In genomic region chr7:22582860-22583640, GRCh38 we compare ENCODE assay signal across 10 cellular contexts.
DNase-seq lines count a peak whose midpoint lies in the region; ATAC-seq, FAIRE-seq and TF ChIP-seq lines count a peak whose summit lies in the region.
"Had no signal": no experiment of that assay in that cellular context is flagged by ENCODE, and none has a peak within 500 bp of the region (broad histone marks: within the 10 kb centered on the region; RNA-seq: fewer than 3 reads in every experiment).

No MANE protein-coding gene starts in this region.

- H4K20me1 ChIP-seq in HepG2 (ENCODE audit: insufficient read depth, low read length), result no peaks in the 10 kb centered on the region

- no peak overlapping the region for H3K27ac ChIP-seq in HepG2 (ENCODE audit: extremely low read length, insufficient read depth, low read length)
- H3K27ac ChIP-seq in right lobe of liver, result no peak overlapping the region

- TF ChIP-seq RAD21 in HepG2 (CRISPR knock-in tag; IDR thresholded peaks at IDR 0.05), result no peak

- H2AFZ ChIP-seq in HepG2 (ENCODE audit: low read length), result no peak overlapping the region

- no peak overlapping the region for H3K4me2 ChIP-seq in HepG2 (ENCODE audit: low read depth, low read length)

- DNase-seq in HepG2 (ENCODE audit: low spot score), result no peak
- DNase-seq in right lobe of liver, result no peak
- DNase-seq in astrocyte of the cerebellum (ENCODE audit: low read depth), result peak; percentile 90
- DNase-seq in iPS-NIHi7 (ENCODE audit: extremely low spot score), result peak; percentile 50
- DNase-seq in OCI-M2 (lab: John Stamatoyannopoulos, UW; ENCODE audit: unreplicated experiment), result no peak
- no peak for DNase-seq in NCI-H526 treated with DMSO at 0.1 percent for 48 hours (lab: John Stamatoyannopoulos, UW)
- DNase-seq in midbrain (lab: John Stamatoyannopoulos, UW), result no peak
- DNase-seq: C1 segment of cervical spinal cord, NCI-H510A had no signal

- H3K4me1 ChIP-seq in HepG2 (ENCODE audit: insufficient read depth, low read length) (0 out of 2 replicates have a peak, but pooled peaks cover 5% of the 10 kb centered on the region), right lobe of liver (peaks cover 0 to 4% (median 1%) of the 10 kb centered on the region in 4 donors)

- TF ChIP-seq EP300 in HepG2 (IDR thresholded peaks at IDR 0.05; ENCODE audit: low read depth in 2 of 2, low read length in 2 of 2), result no peak
- no peak for TF ChIP-seq EP300 in HepG2 (CRISPR knock-in tag; IDR thresholded peaks at IDR 0.05; ENCODE audit: borderline replicate concordance)

- H3K4me3 ChIP-seq in HepG2 (replicated peaks in 1 of 3; ENCODE audit: insufficient read depth in 1 of 3, low read depth in 2 of 3, low read length in 3 of 3) (no peak overlapping the region), right lobe of liver (no peak overlapping the region), astrocyte of the cerebellum (ENCODE audit: low read depth, low read length) (no peak overlapping the region)

- TF ChIP-seq POLR2A in HepG2 (IDR thresholded peaks at IDR 0.05; ENCODE audit: insufficient read depth in 1 of 2, low read depth in 2 of 2, low read length in 2 of 2) (no peak), right lobe of liver (IDR thresholded peaks at IDR 0.05) (no peak)

- intact Hi-C loops in HepG2 (cut with micrococcal nuclease; ENCODE audit: unreplicated experiment) (no loop called here), right lobe of liver (cut with DNase I) (no loop called here)

- BruUV-seq in HepG2 (replicated peaks; lab: Mats Ljungman, UMichigan), result no TSS peak

- H3K27me3 ChIP-seq in HepG2 (ENCODE audit: control insufficient read depth in 1 of 2, insufficient read depth in 2 of 2, low read length in 2 of 2) (no peaks in the 10 kb centered on the region), right lobe of liver (no peaks in the 10 kb centered on the region)

- no peaks in the 10 kb centered on the region for H3K9me3 ChIP-seq in HepG2 (ENCODE audit: low read length)
- no peaks in the 10 kb centered on the region for H3K9me3 ChIP-seq in right lobe of liver

- POLR2A ChIA-PET in HepG2 (lab: Yijun Ruan, JAX), result no interaction called here

- H3K36me3 ChIP-seq in HepG2 (replicated peaks in 1 of 2; ENCODE audit: control insufficient read depth in 1 of 2, insufficient read depth in 2 of 2, low read length in 2 of 2), result no peaks in the 10 kb centered on the region
- H3K36me3 ChIP-seq in right lobe of liver, result no peaks in the 10 kb centered on the region

- FAIRE-seq in HepG2 (lab: Jason Lieb, UNC), result no peak

- TF ChIP-seq CTCF in HepG2 (CRISPR knock-in tag; IDR thresholded peaks at IDR 0.05) (no peak), right lobe of liver (IDR thresholded peaks at IDR 0.05) (no peak), astrocyte of the cerebellum (IDR thresholded peaks at IDR 0.05; ENCODE audit: low read depth, low read length, missing control alignments) (no peak)

- H3K9ac ChIP-seq in HepG2 (ENCODE audit: insufficient read depth, low read depth, low read length), result no peak overlapping the region

- no peaks in the 10 kb centered on the region for H3K79me2 ChIP-seq in HepG2 (ENCODE audit: insufficient read depth, low read length)

- CTCF ChIA-PET in HepG2 (lab: Yijun Ruan, JAX; ENCODE audit: low intra/inter-chr PET ratio, low total read pairs), result no interaction called here

- in situ Hi-C loops in HepG2 (cut with HindIII; ENCODE audit: extremely low pct_ligation_motif_present, low pct_unique_long_range_greater_than_20kb), result no loop called here
- in situ Hi-C loops in astrocyte of the cerebellum (cut with HindIII; ENCODE audit: low sequenced_read_pairs), result loop anchor here (5.0 kb wide), 1 partner anchor 274 kb away; no protein-coding TSS in a partner anchor

- no peak for ATAC-seq in HepG2
- ATAC-seq in right lobe of liver, result no peak
- ATAC-seq in HG02623 (IDR thresholded peaks at IDR 0.05; ENCODE audit: unreplicated experiment), result no peak

- 10% methylated on average over 6 of the region's 7 CpGs for WGBS in HepG2 (ENCODE audit: low lambda C conversion rate)
- 78% methylated on average over 4 of the region's 7 CpGs for WGBS in right lobe of liver (ENCODE audit: insufficient coverage, low coverage, low lambda C conversion rate, missing lambda C conversion rate)

TF ChIP-seq in HepG2, 621 proteins besides CTCF, POLR2A, EP300 and RAD21:
- no peak for TF ChIP-seq HES4 (CRISPR knock-in tag; IDR thresholded peaks at IDR 0.05; ENCODE audit: borderline replicate concordance)
- peak; percentile 35; the same call in 1 of the 2 replicates for TF ChIP-seq NFE2L2 (IDR thresholded peaks at IDR 0.05; ENCODE audit: low read length)

Comparison
In these comparisons a context has a peak if more than half of its experiments do, and no peak if none do; other contexts are left out.
1. DNase-seq: peak in astrocyte of the cerebellum (single experiment) and iPS-NIHi7 (single experiment); none in HepG2 (single experiment), right lobe of liver (0 of 3), OCI-M2 (single experiment), NCI-H526 treated with DMSO at 0.1 percent for 48 hours (single experiment) and midbrain (single experiment).